In the genomic region with DNA sequence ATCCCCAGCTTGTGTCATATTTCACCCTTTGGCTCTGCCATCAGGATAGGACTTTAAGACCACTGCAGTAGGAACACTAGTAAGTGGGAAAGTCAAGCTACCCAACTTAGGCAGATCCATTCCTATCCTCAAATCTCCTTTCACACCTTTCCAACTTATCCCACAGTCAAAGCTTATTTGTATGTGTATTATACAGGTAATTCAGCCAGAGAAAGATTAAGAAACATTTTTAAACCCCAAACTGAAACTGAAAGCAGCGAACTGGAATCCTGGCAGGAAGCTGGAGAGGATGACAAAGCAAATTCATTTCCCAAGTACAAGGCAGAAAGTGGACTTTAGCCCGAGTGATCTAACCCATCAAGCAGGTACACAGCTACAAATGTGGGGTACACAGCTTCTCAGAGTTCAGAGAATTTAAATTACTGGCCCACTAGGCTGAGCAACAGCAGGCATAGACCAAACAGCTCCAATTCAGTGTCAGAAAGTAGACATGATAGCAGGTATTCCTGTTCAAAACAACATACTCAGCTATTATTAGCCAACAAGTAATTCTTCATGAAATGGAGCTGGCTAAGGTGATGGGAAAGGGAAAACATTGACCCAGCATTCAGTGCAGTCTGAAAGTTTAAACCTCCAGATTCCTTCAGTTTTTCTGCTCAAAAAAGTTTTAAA, we compare ENCODE assay signal across 1 cellular context.
TF ChIP-seq lines count a peak whose summit lies in the region.

No MANE protein-coding gene starts in this region.

TF ChIP-seq in HepG2, 621 proteins besides CTCF, POLR2A, EP300 and RAD21 (continued from another document and continues in another):
- no peak for TF ChIP-seq GATA4 (IDR thresholded peaks at IDR 0.05; ENCODE audit: borderline replicate concordance, low read depth)
- TF ChIP-seq ZNF639 (CRISPR knock-in tag; conservative IDR thresholded peaks at IDR 0.05): no peak
- no peak for TF ChIP-seq ZIK1 (CRISPR knock-in tag; IDR thresholded peaks at IDR 0.05; ENCODE audit: borderline replicate concordance, low read depth)
- TF ChIP-seq ZNF709 (CRISPR knock-in tag; IDR thresholded peaks at IDR 0.05): no peak
- no peak for TF ChIP-seq ZNF660 (CRISPR knock-in tag; IDR thresholded peaks at IDR 0.05; ENCODE audit: borderline replicate concordance, low read depth)
- TF ChIP-seq, protein P1, sequence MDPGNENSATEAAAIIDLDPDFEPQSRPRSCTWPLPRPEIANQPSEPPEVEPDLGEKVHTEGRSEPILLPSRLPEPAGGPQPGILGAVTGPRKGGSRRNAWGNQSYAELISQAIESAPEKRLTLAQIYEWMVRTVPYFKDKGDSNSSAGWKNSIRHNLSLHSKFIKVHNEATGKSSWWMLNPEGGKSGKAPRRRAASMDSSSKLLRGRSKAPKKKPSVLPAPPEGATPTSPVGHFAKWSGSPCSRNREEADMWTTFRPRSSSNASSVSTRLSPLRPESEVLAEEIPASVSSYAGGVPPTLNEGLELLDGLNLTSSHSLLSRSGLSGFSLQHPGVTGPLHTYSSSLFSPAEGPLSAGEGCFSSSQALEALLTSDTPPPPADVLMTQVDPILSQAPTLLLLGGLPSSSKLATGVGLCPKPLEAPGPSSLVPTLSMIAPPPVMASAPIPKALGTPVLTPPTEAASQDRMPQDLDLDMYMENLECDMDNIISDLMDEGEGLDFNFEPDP (CRISPR knock-in tag; conservative IDR thresholded peaks at IDR 0.05): no peak
- TF ChIP-seq SUZ12 (IDR thresholded peaks at IDR 0.05; ENCODE audit: low read depth, low read length): no peak
- TF ChIP-seq RFXAP (CRISPR knock-in tag; IDR thresholded peaks at IDR 0.05; ENCODE audit: borderline replicate concordance): no peak
- TF ChIP-seq, protein P2, sequence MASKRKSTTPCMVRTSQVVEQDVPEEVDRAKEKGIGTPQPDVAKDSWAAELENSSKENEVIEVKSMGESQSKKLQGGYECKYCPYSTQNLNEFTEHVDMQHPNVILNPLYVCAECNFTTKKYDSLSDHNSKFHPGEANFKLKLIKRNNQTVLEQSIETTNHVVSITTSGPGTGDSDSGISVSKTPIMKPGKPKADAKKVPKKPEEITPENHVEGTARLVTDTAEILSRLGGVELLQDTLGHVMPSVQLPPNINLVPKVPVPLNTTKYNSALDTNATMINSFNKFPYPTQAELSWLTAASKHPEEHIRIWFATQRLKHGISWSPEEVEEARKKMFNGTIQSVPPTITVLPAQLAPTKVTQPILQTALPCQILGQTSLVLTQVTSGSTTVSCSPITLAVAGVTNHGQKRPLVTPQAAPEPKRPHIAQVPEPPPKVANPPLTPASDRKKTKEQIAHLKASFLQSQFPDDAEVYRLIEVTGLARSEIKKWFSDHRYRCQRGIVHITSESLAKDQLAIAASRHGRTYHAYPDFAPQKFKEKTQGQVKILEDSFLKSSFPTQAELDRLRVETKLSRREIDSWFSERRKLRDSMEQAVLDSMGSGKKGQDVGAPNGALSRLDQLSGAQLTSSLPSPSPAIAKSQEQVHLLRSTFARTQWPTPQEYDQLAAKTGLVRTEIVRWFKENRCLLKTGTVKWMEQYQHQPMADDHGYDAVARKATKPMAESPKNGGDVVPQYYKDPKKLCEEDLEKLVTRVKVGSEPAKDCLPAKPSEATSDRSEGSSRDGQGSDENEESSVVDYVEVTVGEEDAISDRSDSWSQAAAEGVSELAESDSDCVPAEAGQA (IDR thresholded peaks at IDR 0.05; ENCODE audit: low read depth): peak; percentile 53; the same call in 1 of the 2 replicates
- TF ChIP-seq, protein P2 (CRISPR knock-in tag; IDR thresholded peaks at IDR 0.05; ENCODE audit: borderline replicate concordance): no peak
- TF ChIP-seq ISL2 (CRISPR knock-in tag; IDR thresholded peaks at IDR 0.05): peak; percentile 21; the same call in 1 of the 2 replicates
- no peak for TF ChIP-seq TFE3 (CRISPR knock-in tag; IDR thresholded peaks at IDR 0.05)
- no peak for TF ChIP-seq MTF1 (CRISPR knock-in tag; IDR thresholded peaks at IDR 0.05)
- TF ChIP-seq ZNF557 (CRISPR knock-in tag; IDR thresholded peaks at IDR 0.05): 0 out of 2 replicates have a peak, but pooled peaks have one; percentile 66
- TF ChIP-seq ATF1 (CRISPR knock-in tag; IDR thresholded peaks at IDR 0.05): peak; percentile 47
- no peak for TF ChIP-seq SRSF4 (IDR thresholded peaks at IDR 0.05; ENCODE audit: low read depth, low read length, poor library complexity, severe bottlenecking)
- no peak for TF ChIP-seq ZNF761 (CRISPR knock-in tag; conservative IDR thresholded peaks at IDR 0.05)
- TF ChIP-seq ZNF747 (CRISPR knock-in tag; IDR thresholded peaks at IDR 0.05; ENCODE audit: borderline replicate concordance): no peak
- TF ChIP-seq, protein P3, sequence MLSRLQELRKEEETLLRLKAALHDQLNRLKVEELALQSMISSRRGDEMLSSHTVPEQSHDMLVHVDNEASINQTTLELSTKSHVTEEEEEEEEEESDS (CRISPR knock-in tag; IDR thresholded peaks at IDR 0.05; ENCODE audit: borderline replicate concordance): no peak
- no peak for TF ChIP-seq E2F2 (CRISPR knock-in tag; IDR thresholded peaks at IDR 0.05; ENCODE audit: borderline replicate concordance)
- TF ChIP-seq ZNF362 (CRISPR knock-in tag; IDR thresholded peaks at IDR 0.05; ENCODE audit: borderline replicate concordance): no peak
- 0 out of 2 replicates have a peak, but pooled peaks have one; percentile 46 for TF ChIP-seq ZBTB21 (CRISPR knock-in tag; IDR thresholded peaks at IDR 0.05)
- TF ChIP-seq TCF7L2 (IDR thresholded peaks at IDR 0.05; ENCODE audit: low read depth, low read length): no peak
- TF ChIP-seq ZNF501 (CRISPR knock-in tag; IDR thresholded peaks at IDR 0.05): no peak
- TF ChIP-seq, protein P4, sequence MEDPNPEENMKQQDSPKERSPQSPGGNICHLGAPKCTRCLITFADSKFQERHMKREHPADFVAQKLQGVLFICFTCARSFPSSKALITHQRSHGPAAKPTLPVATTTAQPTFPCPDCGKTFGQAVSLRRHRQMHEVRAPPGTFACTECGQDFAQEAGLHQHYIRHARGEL (CRISPR knock-in tag; IDR thresholded peaks at IDR 0.05): no peak
- TF ChIP-seq ZNF280B (CRISPR knock-in tag; IDR thresholded peaks at IDR 0.05; ENCODE audit: borderline replicate concordance): no peak
- no peak for TF ChIP-seq ARNTL (CRISPR knock-in tag; IDR thresholded peaks at IDR 0.05)
- TF ChIP-seq FOXJ3 (CRISPR knock-in tag; IDR thresholded peaks at IDR 0.05; ENCODE audit: borderline replicate concordance): peak; percentile 83; the same call in 1 of the 2 replicates
- no peak for TF ChIP-seq ZBTB20 (CRISPR knock-in tag; IDR thresholded peaks at IDR 0.05; ENCODE audit: borderline replicate concordance, low read depth)
- TF ChIP-seq SCMH1 (CRISPR knock-in tag; IDR thresholded peaks at IDR 0.05; ENCODE audit: borderline replicate concordance): no peak
- peak; percentile 56; the same call in 1 of the 2 replicates for TF ChIP-seq SSRP1 (CRISPR knock-in tag; IDR thresholded peaks at IDR 0.05)
- no peak; the same call in 1 of the 2 replicates for TF ChIP-seq ZNF143 (CRISPR knock-in tag; IDR thresholded peaks at IDR 0.05)
- no peak for TF ChIP-seq SP4 (CRISPR knock-in tag; IDR thresholded peaks at IDR 0.05)
- peak; percentile 77; the same call in 1 of the 2 replicates for TF ChIP-seq ZNF549 (CRISPR knock-in tag; IDR thresholded peaks at IDR 0.05)
- TF ChIP-seq SETDB1 (CRISPR knock-in tag; IDR thresholded peaks at IDR 0.05; ENCODE audit: borderline replicate concordance): no peak
- TF ChIP-seq ZBTB3 (CRISPR knock-in tag; IDR thresholded peaks at IDR 0.05; ENCODE audit: borderline replicate concordance, low read depth): no peak
- TF ChIP-seq ZNF629 (CRISPR knock-in tag; conservative IDR thresholded peaks at IDR 0.05): peak; percentile 65
- TF ChIP-seq MBNL3 (CRISPR knock-in tag; conservative IDR thresholded peaks at IDR 0.05): no peak
- TF ChIP-seq, protein P5, sequence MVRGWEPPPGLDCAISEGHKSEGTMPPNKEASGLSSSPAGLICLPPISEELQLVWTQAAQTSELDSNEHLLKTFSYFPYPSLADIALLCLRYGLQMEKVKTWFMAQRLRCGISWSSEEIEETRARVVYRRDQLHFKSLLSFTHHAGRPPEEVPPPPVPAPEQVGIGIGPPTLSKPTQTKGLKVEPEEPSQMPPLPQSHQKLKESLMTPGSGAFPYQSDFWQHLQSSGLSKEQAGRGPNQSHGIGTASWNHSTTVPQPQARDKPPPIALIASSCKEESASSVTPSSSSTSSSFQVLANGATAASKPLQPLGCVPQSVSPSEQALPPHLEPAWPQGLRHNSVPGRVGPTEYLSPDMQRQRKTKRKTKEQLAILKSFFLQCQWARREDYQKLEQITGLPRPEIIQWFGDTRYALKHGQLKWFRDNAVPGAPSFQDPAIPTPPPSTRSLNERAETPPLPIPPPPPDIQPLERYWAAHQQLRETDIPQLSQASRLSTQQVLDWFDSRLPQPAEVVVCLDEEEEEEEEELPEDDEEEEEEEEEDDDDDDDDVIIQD (CRISPR knock-in tag; IDR thresholded peaks at IDR 0.05; ENCODE audit: low read depth): 0 out of 2 replicates have a peak, but pooled peaks have one; percentile 33
- TF ChIP-seq ETV6 (CRISPR knock-in tag; conservative IDR thresholded peaks at IDR 0.05): no peak; the same call in 1 of the 2 replicates
- no peak for TF ChIP-seq ZNF615 (CRISPR knock-in tag; IDR thresholded peaks at IDR 0.05; ENCODE audit: borderline replicate concordance)
- TF ChIP-seq ZNF644 (CRISPR knock-in tag; IDR thresholded peaks at IDR 0.05; ENCODE audit: low read depth): no peak; the same call in 1 of the 2 replicates
- TF ChIP-seq MIER2 (CRISPR knock-in tag; IDR thresholded peaks at IDR 0.05): 0 out of 2 replicates have a peak, but pooled peaks have one; percentile 23
- TF ChIP-seq MBD4 (IDR thresholded peaks at IDR 0.05; ENCODE audit: borderline replicate concordance, low read length): no peak
- TF ChIP-seq SRY (CRISPR knock-in tag; IDR thresholded peaks at IDR 0.05): no peak
- TF ChIP-seq ZNF816 (CRISPR knock-in tag; IDR thresholded peaks at IDR 0.05; ENCODE audit: borderline replicate concordance): 0 out of 2 replicates have a peak, but pooled peaks have one; percentile 2
- no peak for TF ChIP-seq ZNF570 (CRISPR knock-in tag; IDR thresholded peaks at IDR 0.05; ENCODE audit: borderline replicate concordance)
